In the genomic region with DNA sequence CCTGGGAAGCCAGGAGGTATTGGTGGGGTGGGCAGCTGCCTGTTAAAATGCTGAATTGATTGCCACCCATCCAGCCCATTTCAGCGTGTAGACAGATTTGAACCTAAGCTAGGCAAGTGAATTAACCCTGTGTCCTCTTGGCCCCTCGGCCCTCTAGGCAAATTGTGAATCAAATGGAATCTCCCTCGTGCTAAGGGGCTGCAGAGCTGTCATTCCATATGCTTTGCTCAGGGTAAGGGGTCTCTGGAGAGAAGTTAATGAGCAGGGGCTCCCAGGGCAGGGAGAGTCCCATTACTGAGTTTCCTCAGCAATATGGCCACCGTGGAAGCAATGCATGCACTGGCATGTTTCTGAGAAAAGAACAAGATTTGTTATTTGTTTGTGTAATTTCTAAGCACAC, we compare ENCODE assay signal across 19 cellular contexts.
DNase-seq lines count a peak whose midpoint lies in the region; ATAC-seq and TF ChIP-seq lines count a peak whose summit lies in the region.
"Had no signal": no experiment of that assay in that cellular context is flagged by ENCODE, and none has a peak within 500 bp of the region (broad histone marks: within the 10 kb centered on the region; RNA-seq: fewer than 3 reads in every experiment).

No MANE protein-coding gene starts in this region.

- H4K20me1 ChIP-seq in mammary epithelial cell (ENCODE audit: insufficient read depth, low read length) = no peaks in the 10 kb centered on the region
- H4K20me1 ChIP-seq: BLaER1 treated with 17β-estradiol and CSF1 and Interleukin-3, amounts not matched to agents 10 nM and 100 nM had no signal

- H3K27me3 ChIP-seq in mammary epithelial cell (ENCODE audit: insufficient read depth, low read length) (no peaks in the 10 kb centered on the region), breast epithelium (peaks cover 0 to 15% of the 10 kb centered on the region in 2 donors)

- H3K9me3 ChIP-seq in mammary epithelial cell (replicated peaks; ENCODE audit: insufficient read depth, low read length) (no peaks in the 10 kb centered on the region), breast epithelium (no peaks in the 10 kb centered on the region)
- H3K9me3 ChIP-seq: A549, Caco-2 had no signal

- TF ChIP-seq CTCF in mammary epithelial cell (conservative IDR thresholded peaks at IDR 0.05 in 1 of 2, IDR thresholded peaks at IDR 0.05 in 1 of 2; ENCODE audit: extremely low read depth in 1 of 2, insufficient read depth in 1 of 2, low read depth in 1 of 2, low read length in 2 of 2) (no peak), breast epithelium (IDR thresholded peaks at IDR 0.05) (no peak), epithelial cell of esophagus (IDR thresholded peaks at IDR 0.05; ENCODE audit: insufficient read depth, low read depth, low read length, missing control alignments) (no peak)

- in situ Hi-C loops in mammary epithelial cell (cut with MboI; ENCODE audit: low sequenced_read_pairs in 2 of 2) = no loop called here

- no peak for TF ChIP-seq POLR2A in breast epithelium (IDR thresholded peaks at IDR 0.05)

- no peak for ATAC-seq in HG02884 (IDR thresholded peaks at IDR 0.05; ENCODE audit: unreplicated experiment)
- ATAC-seq: A549; CD8-positive, alpha-beta T cell had no signal

- WGBS in mammary epithelial cell (ENCODE audit: low coverage, missing lambda C conversion rate) = 51% methylated on average over 4 of the region's 4 CpGs

- H2AFZ ChIP-seq in mammary epithelial cell (ENCODE audit: low read depth, low read length) = peak overlapping the region; percentile 45

- H3K4me3 ChIP-seq in mammary epithelial cell (replicated peaks in 1 of 3; ENCODE audit: insufficient read depth in 1 of 3, low read depth in 2 of 3, low read length in 3 of 3) (no peak overlapping the region), breast epithelium (no peak overlapping the region), epithelial cell of esophagus (ENCODE audit: low read length) (no peak overlapping the region)
- H3K4me3 ChIP-seq: A549; BLaER1 treated with 17β-estradiol and CSF1 and Interleukin-3, amounts not matched to agents 10 nM and 100 nM had no signal

- peaks cover 14% of the 10 kb centered on the region for H3K4me1 ChIP-seq in mammary epithelial cell (ENCODE audit: insufficient read depth, low read length)
- no peaks in the 10 kb centered on the region for H3K4me1 ChIP-seq in breast epithelium
- H3K4me1 ChIP-seq: BLaER1 treated with 17β-estradiol and CSF1 and Interleukin-3, amounts not matched to agents 10 nM and 100 nM; Caco-2 had no signal

- DNase-seq in mammary epithelial cell (no peak), breast epithelium (ENCODE audit: low spot score in 2 of 2) (no peak), NCI-H2171 treated with DMSO at 0.1 percent for 48 hours (lab: John Stamatoyannopoulos, UW) (peak; percentile 75), epithelial cell of esophagus (ENCODE audit: low read depth) (peak; percentile 34), retina (peak; percentile 41), middle frontal gyrus (ENCODE audit: extremely low spot score, low spot score) (no peak), amygdala (lab: John Stamatoyannopoulos, UW) (no peak)
- DNase-seq: AML-193; Caco-2; Calu3; CD4-positive, alpha-beta T cell; CD8-positive, alpha-beta T cell; DMS79 treated with DMSO at 0.1 percent for 48 hours; GF-D8 had no signal

- H3K4me2 ChIP-seq in mammary epithelial cell (ENCODE audit: insufficient read depth, low read depth, low read length) = no peak overlapping the region
- H3K4me2 ChIP-seq: A549; BLaER1 treated with 17β-estradiol and CSF1 and Interleukin-3, amounts not matched to agents 10 nM and 100 nM had no signal

- intact Hi-C loops in mammary epithelial cell (cut with micrococcal nuclease) (no loop called here), breast epithelium (cut with DNase I; ENCODE audit: low total_unique reads) (no loop called here)

- H3K36me3 ChIP-seq in mammary epithelial cell (ENCODE audit: insufficient read depth, low read length) (no peaks in the 10 kb centered on the region), breast epithelium (no peaks in the 10 kb centered on the region)
- H3K36me3 ChIP-seq: BLaER1 treated with 17β-estradiol and CSF1 and Interleukin-3, amounts not matched to agents 10 nM and 100 nM had no signal

- H3K27ac ChIP-seq in mammary epithelial cell (ENCODE audit: insufficient read depth, low read depth, low read length) = no peak overlapping the region
- H3K27ac ChIP-seq in breast epithelium = no peak overlapping the region
- H3K27ac ChIP-seq: 22Rv1; A549; BLaER1 treated with 17β-estradiol and CSF1 and Interleukin-3, amounts not matched to agents 10 nM and 100 nM; C4-2B had no signal

- no peaks in the 10 kb centered on the region for H3K79me2 ChIP-seq in mammary epithelial cell (ENCODE audit: insufficient read depth, low read length)

- H3K9ac ChIP-seq in mammary epithelial cell (ENCODE audit: insufficient read depth, low read length) = no peak overlapping the region
- H3K9ac ChIP-seq: BLaER1 treated with 17β-estradiol and CSF1 and Interleukin-3, amounts not matched to agents 10 nM and 100 nM had no signal

- dilution Hi-C loops in mammary epithelial cell (cut with HindIII; ENCODE audit: low sequenced_read_pairs) = no loop called here

- no TSS peak for BruUV-seq in mammary epithelial cell (replicated peaks; lab: Mats Ljungman, UMichigan)

- CTCF ChIA-PET in mammary epithelial cell (lab: Charles Lee; ENCODE audit: low non-redundant PET) = interaction anchor here (0.7 kb wide), 1 partner anchor 34 kb away, joined by 3 read pairs; no protein-coding TSS in a partner anchor

Comparison
In these comparisons a context has a peak if more than half of its experiments do, and no peak if none do; other contexts are left out.
1. DNase-seq: peak in NCI-H2171 treated with DMSO at 0.1 percent for 48 hours (single experiment), epithelial cell of esophagus (single experiment) and retina (single experiment); none in mammary epithelial cell (single experiment), breast epithelium (0 of 2), middle frontal gyrus (single experiment) and amygdala (0 of 56).